Comparison of ENCODE assay signal across 2 cellular contexts in the genomic region with DNA sequence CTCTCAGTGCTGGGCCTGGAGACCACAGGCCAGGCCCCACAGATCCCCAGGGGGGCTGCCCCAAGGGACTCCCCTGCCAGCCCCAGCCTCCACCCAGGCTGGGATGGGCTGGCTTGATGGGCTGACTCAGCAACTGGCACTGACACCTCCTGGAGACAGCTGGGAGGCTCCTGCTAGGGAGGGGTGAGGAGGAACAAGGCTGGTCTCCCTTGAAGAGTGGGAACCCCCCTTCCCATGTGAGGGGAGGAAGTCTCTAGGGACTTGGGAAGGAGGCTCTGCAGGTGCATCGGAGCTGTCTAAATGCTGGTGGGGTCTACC.
TF ChIP-seq lines count a peak whose summit lies in the region.

No MANE protein-coding gene starts in this region.

TF ChIP-seq in HEK293, 187 proteins besides CTCF, POLR2A, EP300 and RAD21 (continues in another document):
- TF ChIP-seq ZNF549 (tag by site-specific recombination; IDR thresholded peaks at IDR 0.05): no peak
- no peak for TF ChIP-seq ZNF324 (tag by site-specific recombination; IDR thresholded peaks at IDR 0.05)
- TF ChIP-seq ZNF600 (tag by site-specific recombination; IDR thresholded peaks at IDR 0.05): no peak
- no peak for TF ChIP-seq ZNF112 (tag by site-specific recombination; IDR thresholded peaks at IDR 0.05)
- TF ChIP-seq GLIS1 (tag by site-specific recombination; IDR thresholded peaks at IDR 0.05): peak; percentile 98
- TF ChIP-seq ZNF138 (tag by site-specific recombination; IDR thresholded peaks at IDR 0.05; ENCODE audit: borderline replicate concordance): no peak
- peak; percentile 65; the same call in 1 of the 2 replicates for TF ChIP-seq WT1 (tag by site-specific recombination; IDR thresholded peaks at IDR 0.05)
- TF ChIP-seq ZNF292 (tag by site-specific recombination; IDR thresholded peaks at IDR 0.05; ENCODE audit: borderline replicate concordance, low read depth): no peak
- peak; percentile 42; the same call in 1 of the 2 replicates for TF ChIP-seq PATZ1 (tag by site-specific recombination; IDR thresholded peaks at IDR 0.05)
- TF ChIP-seq, protein P1, sequence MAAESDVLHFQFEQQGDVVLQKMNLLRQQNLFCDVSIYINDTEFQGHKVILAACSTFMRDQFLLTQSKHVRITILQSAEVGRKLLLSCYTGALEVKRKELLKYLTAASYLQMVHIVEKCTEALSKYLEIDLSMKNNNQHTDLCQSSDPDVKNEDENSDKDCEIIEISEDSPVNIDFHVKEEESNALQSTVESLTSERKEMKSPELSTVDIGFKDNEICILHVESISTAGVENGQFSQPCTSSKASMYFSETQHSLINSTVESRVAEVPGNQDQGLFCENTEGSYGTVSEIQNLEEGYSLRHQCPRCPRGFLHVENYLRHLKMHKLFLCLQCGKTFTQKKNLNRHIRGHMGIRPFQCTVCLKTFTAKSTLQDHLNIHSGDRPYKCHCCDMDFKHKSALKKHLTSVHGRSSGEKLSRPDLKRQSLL (tag by site-specific recombination; IDR thresholded peaks at IDR 0.05): peak; percentile 34; the same call in 1 of the 2 replicates
- TF ChIP-seq ZNF114 (tag by site-specific recombination; IDR thresholded peaks at IDR 0.05): no peak
- no peak for TF ChIP-seq ZNF768 (tag by site-specific recombination; IDR thresholded peaks at IDR 0.05)
- TF ChIP-seq KLF1 (tag by site-specific recombination; IDR thresholded peaks at IDR 0.05): peak; percentile 72
- TF ChIP-seq ZIC2 (tag by site-specific recombination; IDR thresholded peaks at IDR 0.05): peak; percentile 85
- TF ChIP-seq, protein P2, sequence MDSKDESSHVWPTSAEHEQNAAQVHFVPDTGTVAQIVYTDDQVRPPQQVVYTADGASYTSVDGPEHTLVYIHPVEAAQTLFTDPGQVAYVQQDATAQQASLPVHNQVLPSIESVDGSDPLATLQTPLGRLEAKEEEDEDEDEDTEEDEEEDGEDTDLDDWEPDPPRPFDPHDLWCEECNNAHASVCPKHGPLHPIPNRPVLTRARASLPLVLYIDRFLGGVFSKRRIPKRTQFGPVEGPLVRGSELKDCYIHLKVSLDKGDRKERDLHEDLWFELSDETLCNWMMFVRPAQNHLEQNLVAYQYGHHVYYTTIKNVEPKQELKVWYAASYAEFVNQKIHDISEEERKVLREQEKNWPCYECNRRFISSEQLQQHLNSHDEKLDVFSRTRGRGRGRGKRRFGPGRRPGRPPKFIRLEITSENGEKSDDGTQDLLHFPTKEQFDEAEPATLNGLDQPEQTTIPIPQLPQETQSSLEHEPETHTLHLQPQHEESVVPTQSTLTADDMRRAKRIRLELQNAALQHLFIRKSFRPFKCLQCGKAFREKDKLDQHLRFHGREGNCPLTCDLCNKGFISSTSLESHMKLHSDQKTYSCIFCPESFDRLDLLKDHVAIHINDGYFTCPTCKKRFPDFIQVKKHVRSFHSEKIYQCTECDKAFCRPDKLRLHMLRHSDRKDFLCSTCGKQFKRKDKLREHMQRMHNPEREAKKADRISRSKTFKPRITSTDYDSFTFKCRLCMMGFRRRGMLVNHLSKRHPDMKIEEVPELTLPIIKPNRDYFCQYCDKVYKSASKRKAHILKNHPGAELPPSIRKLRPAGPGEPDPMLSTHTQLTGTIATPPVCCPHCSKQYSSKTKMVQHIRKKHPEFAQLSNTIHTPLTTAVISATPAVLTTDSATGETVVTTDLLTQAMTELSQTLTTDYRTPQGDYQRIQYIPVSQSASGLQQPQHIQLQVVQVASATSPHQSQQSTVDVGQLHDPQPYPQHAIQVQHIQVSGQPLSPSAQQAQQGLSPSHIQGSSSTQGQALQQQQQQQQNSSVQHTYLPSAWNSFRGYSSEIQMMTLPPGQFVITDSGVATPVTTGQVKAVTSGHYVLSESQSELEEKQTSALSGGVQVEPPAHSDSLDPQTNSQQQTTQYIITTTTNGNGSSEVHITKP (tag by site-specific recombination; IDR thresholded peaks at IDR 0.05): peak; percentile 58; the same call in 1 of the 2 replicates
- peak; percentile 62 for TF ChIP-seq ZNF423 (tag by site-specific recombination; IDR thresholded peaks at IDR 0.05)
- no peak for TF ChIP-seq ZNF558 (tag by site-specific recombination; IDR thresholded peaks at IDR 0.05)
- TF ChIP-seq ZFP37 (tag by site-specific recombination; IDR thresholded peaks at IDR 0.05): no peak
- TF ChIP-seq, protein P3, sequence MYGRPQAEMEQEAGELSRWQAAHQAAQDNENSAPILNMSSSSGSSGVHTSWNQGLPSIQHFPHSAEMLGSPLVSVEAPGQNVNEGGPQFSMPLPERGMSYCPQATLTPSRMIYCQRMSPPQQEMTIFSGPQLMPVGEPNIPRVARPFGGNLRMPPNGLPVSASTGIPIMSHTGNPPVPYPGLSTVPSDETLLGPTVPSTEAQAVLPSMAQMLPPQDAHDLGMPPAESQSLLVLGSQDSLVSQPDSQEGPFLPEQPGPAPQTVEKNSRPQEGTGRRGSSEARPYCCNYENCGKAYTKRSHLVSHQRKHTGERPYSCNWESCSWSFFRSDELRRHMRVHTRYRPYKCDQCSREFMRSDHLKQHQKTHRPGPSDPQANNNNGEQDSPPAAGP (tag by site-specific recombination; IDR thresholded peaks at IDR 0.05): peak; percentile 93
- TF ChIP-seq SP3 (tag by site-specific recombination; IDR thresholded peaks at IDR 0.05): no peak
- no peak for TF ChIP-seq ZNF341 (tag by site-specific recombination; IDR thresholded peaks at IDR 0.05; ENCODE audit: low read depth)
- no peak for TF ChIP-seq ZNF747 (tag by site-specific recombination; IDR thresholded peaks at IDR 0.05)
- no peak for TF ChIP-seq ZNF19 (tag by site-specific recombination; IDR thresholded peaks at IDR 0.05; ENCODE audit: low read depth)
- TF ChIP-seq ZNF777 (tag by site-specific recombination; IDR thresholded peaks at IDR 0.05; ENCODE audit: borderline replicate concordance): no peak
- TF ChIP-seq BCL11B (tag by site-specific recombination; IDR thresholded peaks at IDR 0.05; ENCODE audit: low read depth): no peak
- TF ChIP-seq ZBTB20 (tag by site-specific recombination; IDR thresholded peaks at IDR 0.05): 0 out of 2 replicates have a peak, but pooled peaks have one; percentile 13
- TF ChIP-seq GLI4 (tag by site-specific recombination; IDR thresholded peaks at IDR 0.05): no peak

TF ChIP-seq in HepG2, 621 proteins besides CTCF, POLR2A, EP300 and RAD21 (continues in another document):
- TF ChIP-seq ZGPAT (CRISPR knock-in tag; IDR thresholded peaks at IDR 0.05) (0 out of 2 replicates have a peak, but pooled peaks have one; percentile 1), CBX1 (IDR thresholded peaks at IDR 0.05; ENCODE audit: low read depth) (no peak), MED1 (CRISPR knock-in tag; IDR thresholded peaks at IDR 0.05) (no peak), TCF7L2 (IDR thresholded peaks at IDR 0.05; ENCODE audit: low read depth, low read length) (no peak), THAP9 (CRISPR knock-in tag; IDR thresholded peaks at IDR 0.05; ENCODE audit: borderline replicate concordance) (0 out of 2 replicates have a peak, but pooled peaks have one; percentile 19), ZNF296 (CRISPR knock-in tag; conservative IDR thresholded peaks at IDR 0.05) (no peak), NFE2L2 (IDR thresholded peaks at IDR 0.05; ENCODE audit: low read length) (no peak), ZNF629 (CRISPR knock-in tag; conservative IDR thresholded peaks at IDR 0.05) (no peak), SIN3A (IDR thresholded peaks at IDR 0.05; ENCODE audit: borderline replicate concordance, low read depth, low read length) (no peak), MAFF (IDR thresholded peaks at IDR 0.05; ENCODE audit: low read depth, low read length) (peak; percentile 60; the same call in 1 of the 2 replicates), ZMAT3 (CRISPR knock-in tag; conservative IDR thresholded peaks at IDR 0.05) (no peak), ESRRA (CRISPR knock-in tag; IDR thresholded peaks at IDR 0.05; ENCODE audit: low read depth) (no peak), ZNF557 (CRISPR knock-in tag; IDR thresholded peaks at IDR 0.05) (no peak), ATF7 (IDR thresholded peaks at IDR 0.05) (no peak), ATF7 (CRISPR knock-in tag; IDR thresholded peaks at IDR 0.05) (peak; percentile 33; the same call in 1 of the 2 replicates), ZNF770 (CRISPR knock-in tag; IDR thresholded peaks at IDR 0.05) (no peak), MAFK (conservative IDR thresholded peaks at IDR 0.05 in 1 of 2, IDR thresholded peaks at IDR 0.05 in 1 of 2; ENCODE audit: low read length in 2 of 2) (peak; percentile 72 to 81), ZNF343 (CRISPR knock-in tag; IDR thresholded peaks at IDR 0.05) (no peak), ZNF816 (CRISPR knock-in tag; IDR thresholded peaks at IDR 0.05; ENCODE audit: borderline replicate concordance) (no peak), GATA4 (IDR thresholded peaks at IDR 0.05; ENCODE audit: borderline replicate concordance, low read depth) (no peak), ZKSCAN1 (IDR thresholded peaks at IDR 0.05; ENCODE audit: low read length) (no peak), KLF6 (CRISPR knock-in tag; IDR thresholded peaks at IDR 0.05) (no peak), TRAFD1 (CRISPR knock-in tag; IDR thresholded peaks at IDR 0.05; ENCODE audit: borderline replicate concordance) (no peak)
- TF ChIP-seq, protein P4, sequence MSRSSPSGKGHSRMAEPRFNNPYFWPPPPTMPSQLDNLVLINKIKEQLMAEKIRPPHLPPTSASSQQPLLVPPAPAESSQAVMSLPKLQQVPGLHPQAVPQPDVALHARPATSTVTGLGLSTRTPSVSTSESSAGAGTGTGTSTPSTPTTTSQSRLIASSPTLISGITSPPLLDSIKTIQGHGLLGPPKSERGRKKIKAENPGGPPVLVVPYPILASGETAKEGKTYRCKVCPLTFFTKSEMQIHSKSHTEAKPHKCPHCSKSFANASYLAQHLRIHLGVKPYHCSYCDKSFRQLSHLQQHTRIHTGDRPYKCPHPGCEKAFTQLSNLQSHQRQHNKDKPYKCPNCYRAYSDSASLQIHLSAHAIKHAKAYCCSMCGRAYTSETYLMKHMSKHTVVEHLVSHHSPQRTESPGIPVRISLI (CRISPR knock-in tag; IDR thresholded peaks at IDR 0.05; ENCODE audit: borderline replicate concordance): no peak
- TF ChIP-seq, protein P5, sequence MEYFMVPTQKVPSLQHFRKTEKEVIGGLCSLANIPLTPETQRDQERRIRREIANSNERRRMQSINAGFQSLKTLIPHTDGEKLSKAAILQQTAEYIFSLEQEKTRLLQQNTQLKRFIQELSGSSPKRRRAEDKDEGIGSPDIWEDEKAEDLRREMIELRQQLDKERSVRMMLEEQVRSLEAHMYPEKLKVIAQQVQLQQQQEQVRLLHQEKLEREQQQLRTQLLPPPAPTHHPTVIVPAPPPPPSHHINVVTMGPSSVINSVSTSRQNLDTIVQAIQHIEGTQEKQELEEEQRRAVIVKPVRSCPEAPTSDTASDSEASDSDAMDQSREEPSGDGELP (IDR thresholded peaks at IDR 0.05; ENCODE audit: borderline replicate concordance, low read depth): peak; percentile 38; the same call in 1 of the 2 replicates
